In genomic region chr4:117893207-117893606, GRCh38 we compare ENCODE assay signal across 21 cellular contexts.
A peak's percentile ranks its signal among the peaks of the same experiment; 100 is the strongest.
DNase-seq lines count a peak whose midpoint lies in the region; ATAC-seq, FAIRE-seq and TF ChIP-seq lines count a peak whose summit lies in the region.
"Had no signal": no experiment of that assay in that cellular context is flagged by ENCODE, and none has a peak within 500 bp of the region (broad histone marks: within the 10 kb centered on the region; RNA-seq: fewer than 3 reads in every experiment).

No MANE protein-coding gene starts in this region.

- TF ChIP-seq CTCF in MCF 10A (IDR thresholded peaks at IDR 0.05; ENCODE audit: unreplicated experiment) (no peak), mammary epithelial cell (conservative IDR thresholded peaks at IDR 0.05 in 1 of 2, IDR thresholded peaks at IDR 0.05 in 1 of 2; ENCODE audit: extremely low read depth in 1 of 2, insufficient read depth in 1 of 2, low read depth in 1 of 2, low read length in 2 of 2) (no peak), astrocyte (IDR thresholded peaks at IDR 0.05; ENCODE audit: insufficient read depth, low read depth, low read length) (no peak)

- 38% methylated on average over 1 of the region's 1 CpG for WGBS in mammary epithelial cell (ENCODE audit: low coverage, missing lambda C conversion rate)

- H3K27me3 ChIP-seq in mammary epithelial cell (ENCODE audit: insufficient read depth, low read length) = no peaks in the 10 kb centered on the region
- no peaks in the 10 kb centered on the region for H3K27me3 ChIP-seq in astrocyte (ENCODE audit: insufficient read depth, low read length)
- H3K27me3 ChIP-seq: BLaER1, MG63, SJSA1 had no signal

- H3K4me3 ChIP-seq in mammary epithelial cell (replicated peaks in 1 of 3; ENCODE audit: insufficient read depth in 1 of 3, low read depth in 2 of 3, low read length in 3 of 3) = no peak overlapping the region
- no peak overlapping the region for H3K4me3 ChIP-seq in astrocyte (ENCODE audit: insufficient read depth, low read depth, low read length)
- H3K4me3 ChIP-seq: BLaER1, MG63, SJSA1 had no signal

- BruUV-seq in MCF 10A (replicated peaks; lab: Mats Ljungman, UMichigan) (no TSS peak), mammary epithelial cell (replicated peaks; lab: Mats Ljungman, UMichigan) (no TSS peak)

- DNase-seq in MCF 10A (ENCODE audit: unreplicated experiment) (peak; percentile 51), mammary epithelial cell (no peak), astrocyte (ENCODE audit: low read depth) (peak; percentile 2), kidney tubule cell (ENCODE audit: low spot score) (peak; percentile 85), NCI-H748 (lab: John Stamatoyannopoulos, UW; ENCODE audit: unreplicated experiment) (no peak), GDM1 (lab: John Stamatoyannopoulos, UW) (no peak)
- no peak for DNase-seq in stimulated activated naive B cell treated with anti-CD40 and anti-IgM and Interleukin-4, amounts not matched to agents 10 μg/mL and 1 μg/mL and 100 μg/mL, for 72 hours
- DNase-seq: 8988T; CD8-positive, alpha-beta T cell; DND-41; HFFc6; MG63; NCI-H1092 treated with DMSO at 0.1 percent for 48 hours; NCI-H69; NK-92 treated with Interleukin-12 subunit alpha and Interleukin-12 subunit beta, amount 100 ng/mL, for 24 hours had no signal

- dilution Hi-C loops in mammary epithelial cell (cut with HindIII; ENCODE audit: low sequenced_read_pairs) = no loop called here

- H3K27ac ChIP-seq in mammary epithelial cell (ENCODE audit: insufficient read depth, low read depth, low read length) (no peak overlapping the region), astrocyte (ENCODE audit: low read depth, low read length) (no peak overlapping the region)
- H3K27ac ChIP-seq: BLaER1, KMS-11, RWPE1, SJSA1 had no signal

- H3K27me3 Mint-ChIP-seq in MCF 10A (ENCODE audit: insufficient read depth, unreplicated experiment) (no peaks in the 10 kb centered on the region), astrocyte (ENCODE audit: low read depth, unreplicated experiment) (no peaks in the 10 kb centered on the region)
- no peaks in the 10 kb centered on the region for H3K27me3 Mint-ChIP-seq in stimulated activated naive B cell treated with anti-CD40 and anti-IgM and Interleukin-4, amounts not matched to agents 10 μg/mL and 1 μg/mL and 100 μg/mL, for 72 hours

- CTCF ChIA-PET in MCF 10A (lab: Yijun Ruan, JAX) = interaction anchor here (0.6 kb wide), 1 partner anchor 15 kb away, joined by 3 read pairs; no protein-coding TSS in a partner anchor
- CTCF ChIA-PET in mammary epithelial cell (lab: Charles Lee; ENCODE audit: low non-redundant PET) = no interaction called here

- no peak for FAIRE-seq in astrocyte (lab: Jason Lieb, UNC)
- FAIRE-seq: GM12892 had no signal

- ATAC-seq in stimulated activated naive B cell treated with anti-CD40 and anti-IgM and Interleukin-4, amounts not matched to agents 10 μg/mL and 1 μg/mL and 100 μg/mL, for 72 hours (replicated peaks) = no peak
- ATAC-seq in HG03039 (IDR thresholded peaks at IDR 0.05; ENCODE audit: unreplicated experiment) = no peak
- ATAC-seq: CD8-positive, alpha-beta T cell had no signal

- H3K4me3 Mint-ChIP-seq in MCF 10A (ENCODE audit: unreplicated experiment) (no peak overlapping the region), astrocyte (ENCODE audit: unreplicated experiment) (no peak overlapping the region)
- H3K4me3 Mint-ChIP-seq in stimulated activated naive B cell treated with anti-CD40 and anti-IgM and Interleukin-4, amounts not matched to agents 10 μg/mL and 1 μg/mL and 100 μg/mL, for 72 hours = no peak overlapping the region
- H3K4me3 Mint-ChIP-seq: CD8-positive, alpha-beta T cell; HFFc6 had no signal

- H3K9me3 ChIP-seq in mammary epithelial cell (replicated peaks; ENCODE audit: insufficient read depth, low read length) = no peaks in the 10 kb centered on the region
- no peaks in the 10 kb centered on the region for H3K9me3 ChIP-seq in astrocyte (ENCODE audit: insufficient read depth, low read depth, low read length)
- H3K9me3 ChIP-seq: BLaER1, MG63, SJSA1 had no signal

- H3K9me3 Mint-ChIP-seq in MCF 10A (ENCODE audit: unreplicated experiment) = peaks cover 10% of the 10 kb centered on the region
- no peaks in the 10 kb centered on the region for H3K9me3 Mint-ChIP-seq in astrocyte (ENCODE audit: unreplicated experiment)
- no peaks in the 10 kb centered on the region for H3K9me3 Mint-ChIP-seq in stimulated activated naive B cell treated with anti-CD40 and anti-IgM and Interleukin-4, amounts not matched to agents 10 μg/mL and 1 μg/mL and 100 μg/mL, for 72 hours

- H2AFZ ChIP-seq in mammary epithelial cell (ENCODE audit: low read depth, low read length) (no peak overlapping the region), astrocyte (ENCODE audit: low read depth, low read length) (no peak overlapping the region)

- H3K27ac Mint-ChIP-seq in MCF 10A (ENCODE audit: low read depth, unreplicated experiment) (no peak overlapping the region), astrocyte (ENCODE audit: unreplicated experiment) (no peak overlapping the region)
- no peak overlapping the region for H3K27ac Mint-ChIP-seq in stimulated activated naive B cell treated with anti-CD40 and anti-IgM and Interleukin-4, amounts not matched to agents 10 μg/mL and 1 μg/mL and 100 μg/mL, for 72 hours
- H3K27ac Mint-ChIP-seq: CD8-positive, alpha-beta T cell; HFFc6 had no signal

- POLR2A ChIA-PET in MCF 10A (lab: Yijun Ruan, JAX) = interaction anchor here (0.7 kb wide), 1 partner anchor 431 kb away, joined by 4 read pairs; no protein-coding TSS in a partner anchor

- H3K36me3 Mint-ChIP-seq in MCF 10A (ENCODE audit: insufficient read depth, unreplicated experiment) (no peaks in the 10 kb centered on the region), astrocyte (ENCODE audit: low read depth, unreplicated experiment) (no peaks in the 10 kb centered on the region)
- H3K36me3 Mint-ChIP-seq in stimulated activated naive B cell treated with anti-CD40 and anti-IgM and Interleukin-4, amounts not matched to agents 10 μg/mL and 1 μg/mL and 100 μg/mL, for 72 hours = no peaks in the 10 kb centered on the region
- H3K36me3 Mint-ChIP-seq: CD8-positive, alpha-beta T cell had no signal

- no peak overlapping the region for H3K9ac ChIP-seq in mammary epithelial cell (ENCODE audit: insufficient read depth, low read length)
- H3K9ac ChIP-seq in astrocyte (ENCODE audit: low read length) = no peak overlapping the region
- H3K9ac ChIP-seq: BLaER1, KMS-11 had no signal

- H3K36me3 ChIP-seq in mammary epithelial cell (ENCODE audit: insufficient read depth, low read length) = peaks cover 2% of the 10 kb centered on the region
- H3K36me3 ChIP-seq in astrocyte (ENCODE audit: insufficient read depth, low read length) = no peaks in the 10 kb centered on the region
- H3K36me3 ChIP-seq: BLaER1, MG63, SJSA1 had no signal

- H3K4me1 Mint-ChIP-seq in MCF 10A (ENCODE audit: insufficient read depth, unreplicated experiment) = no peaks in the 10 kb centered on the region
- peaks cover 10% of the 10 kb centered on the region for H3K4me1 Mint-ChIP-seq in astrocyte (ENCODE audit: low read depth, unreplicated experiment)
- no peaks in the 10 kb centered on the region for H3K4me1 Mint-ChIP-seq in stimulated activated naive B cell treated with anti-CD40 and anti-IgM and Interleukin-4, amounts not matched to agents 10 μg/mL and 1 μg/mL and 100 μg/mL, for 72 hours

- H3K4me2 ChIP-seq in mammary epithelial cell (ENCODE audit: insufficient read depth, low read depth, low read length) = no peak overlapping the region
- H3K4me2 ChIP-seq in astrocyte (ENCODE audit: low read length) = no peak overlapping the region
- H3K4me2 ChIP-seq: BLaER1, KMS-11 had no signal

- intact Hi-C loops in MCF 10A (cut with micrococcal nuclease) (no loop called here), mammary epithelial cell (cut with micrococcal nuclease) (no loop called here)

- in situ Hi-C loops in mammary epithelial cell (cut with MboI; ENCODE audit: low sequenced_read_pairs in 2 of 2) = no loop called here

- H4K20me1 ChIP-seq in mammary epithelial cell (ENCODE audit: insufficient read depth, low read length) (no peaks in the 10 kb centered on the region), astrocyte (ENCODE audit: insufficient read depth, low read length) (no peaks in the 10 kb centered on the region)
- H4K20me1 ChIP-seq: BLaER1 had no signal

- no peaks in the 10 kb centered on the region for H3K79me2 ChIP-seq in mammary epithelial cell (ENCODE audit: insufficient read depth, low read length)
- no peaks in the 10 kb centered on the region for H3K79me2 ChIP-seq in astrocyte (ENCODE audit: insufficient read depth, low read length)

- H3K4me1 ChIP-seq in mammary epithelial cell (ENCODE audit: insufficient read depth, low read length) (no peaks in the 10 kb centered on the region), astrocyte (ENCODE audit: insufficient read depth, low read length) (no peaks in the 10 kb centered on the region)
- H3K4me1 ChIP-seq: BLaER1, SJSA1 had no signal

Comparison
In these comparisons a context has a peak if more than half of its experiments do, and no peak if none do; other contexts are left out.
1. DNase-seq: peak in MCF 10A (single experiment), astrocyte (single experiment) and kidney tubule cell (single experiment); none in mammary epithelial cell (single experiment), stimulated activated naive B cell treated with anti-CD40 and anti-IgM and Interleukin-4, amounts not matched to agents 10 μg/mL and 1 μg/mL and 100 μg/mL, for 72 hours (single experiment), NCI-H748 (single experiment) and GDM1 (single experiment).